1 cellular context compared by ENCODE assay signal in the genomic region with DNA sequence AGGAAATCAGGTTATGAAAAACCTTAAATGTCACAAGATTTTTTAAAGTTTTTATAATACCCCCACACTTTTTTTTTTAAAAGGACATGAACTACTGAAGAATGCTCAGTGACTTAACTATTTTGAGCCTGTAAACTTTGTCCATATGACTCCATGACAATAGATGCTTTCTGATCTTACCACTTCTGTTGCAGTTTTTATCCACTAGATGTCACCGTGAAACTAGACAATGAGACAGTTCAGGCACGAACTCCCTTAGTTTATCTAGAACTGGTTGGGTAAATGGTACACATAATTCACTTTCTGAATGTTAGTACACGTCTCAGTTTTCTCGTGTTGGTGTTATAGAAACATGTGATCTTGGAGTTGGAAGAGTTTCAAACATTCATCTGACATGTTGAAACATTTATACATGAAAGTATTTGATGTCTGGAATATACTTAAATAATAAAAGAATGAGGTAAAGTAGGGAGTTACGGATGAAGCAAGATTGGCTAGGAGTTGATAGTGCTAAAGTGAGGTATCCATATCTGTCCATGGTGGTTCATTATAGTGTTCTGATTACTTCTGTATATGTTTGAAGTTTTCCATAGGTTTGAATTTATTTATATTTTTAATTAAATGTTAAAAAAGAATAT.
TF ChIP-seq lines count a peak whose summit lies in the region.

No MANE protein-coding gene starts in this region.

TF ChIP-seq in endothelial cell of umbilical vein, 7 proteins besides CTCF, POLR2A, EP300 and RAD21 (continued from another document):
- no peak for TF ChIP-seq EZH2 (IDR thresholded peaks at IDR 0.05; ENCODE audit: borderline replicate concordance, low read depth, low read length, severe bottlenecking)
- no peak for TF ChIP-seq MAX (IDR thresholded peaks at IDR 0.05; ENCODE audit: insufficient read depth, insufficient read length)
TF ChIP-seq in endothelial cell of umbilical vein: peak in this region for 0.
